Comparison of ENCODE assay signal across 8 cellular contexts in genomic region chr10:102132563-102133372, GRCh38. TPM values are rescaled to one million over a fixed set of nuclear protein-coding genes. Genes with fewer than 3 reads are reported as not detected.
DNase-seq lines count a peak whose midpoint lies in the region; ATAC-seq and TF ChIP-seq lines count a peak whose summit lies in the region.

TSS of gene PPRC1 (plus strand) at chr10:102133040. CDS start at chr10:102133069, 29 bp downstream.

- intact Hi-C loops in T-helper 1 cell treated with Interleukin-12 subunit alpha and Interleukin-12 subunit beta and Interleukin-4 antibody, amounts not matched to agents 30 ng/mL and 1 ng/mL, for 36 hours (cut with micrococcal nuclease): loop anchor here (1.0 to 10.0 kb wide), 18 partner anchors 13 to 1262 kb away; partner anchors contain the start of genes ACTR1A, ARMH3, ATP5MK and BORCS7
- intact Hi-C loops in heart right ventricle (cut with DNase I): loop anchor here in 3 of 10 donors (1.0 to 5.0 kb wide), 4 partner anchors 12 to 370 kb away; partner anchors contain the start of genes NOLC1 (in 3 of the 3), ACTR1A (in 1 of the 3), HPS6 (in 1 of the 3) and LDB1 (in 1 of the 3)
- intact Hi-C loops in posterior vena cava (cut with DNase I): no loop called here
- intact Hi-C loops in upper lobe of right lung (cut with DNase I): no loop called here

- H3K36me3 ChIP-seq in heart right ventricle: peaks cover 0 to 4% (median under 1%) of the 10 kb centered on the region in 9 donors
- peaks cover 2% of the 10 kb centered on the region for H3K36me3 ChIP-seq in upper lobe of right lung

- in situ Hi-C loops in GM13977 (cut with MboI; ENCODE audit: low pct_unique_long_range_greater_than_20kb, low sequenced_read_pairs, unreplicated experiment): no loop called here

- H3K27ac ChIP-seq in heart right ventricle: peak within 1 kb of the TSS; percentile 60 to 97 (median 96)
- H3K27ac ChIP-seq in upper lobe of right lung: peak within 1 kb of the TSS; percentile 97

- no peaks in the 10 kb centered on the region for H3K27me3 ChIP-seq in heart right ventricle
- no peaks in the 10 kb centered on the region for H3K27me3 ChIP-seq in upper lobe of right lung

- DNase-seq in GM13977 (ENCODE audit: low spot score) (peak; percentile 98), NCI-H146 treated with DMSO at 0.1 percent for 48 hours (lab: John Stamatoyannopoulos, UW; ENCODE audit: unreplicated experiment) (peak; percentile 98), amniotic epithelial cell (ENCODE audit: low read depth) (peak; percentile 99), heart right ventricle (peak; percentile 97 to 99), posterior vena cava (ENCODE audit: low spot score) (peak; percentile 100), upper lobe of right lung (peak; percentile 99)

- H3K4me3 ChIP-seq in heart right ventricle (peak within 1 kb of the TSS; percentile 54 to 99 (median 88)), upper lobe of right lung (peak within 1 kb of the TSS; percentile 98)

- peaks cover 6 to 46% (median 41%) of the 10 kb centered on the region in 9 donors for H3K4me1 ChIP-seq in heart right ventricle
- H3K4me1 ChIP-seq in upper lobe of right lung: peaks cover 27% of the 10 kb centered on the region

- 0% methylated on average over 64 of the region's 64 CpGs for WGBS in heart right ventricle, 2 donors

- TF ChIP-seq CTCF in GM13977 (IDR thresholded peaks at IDR 0.05; ENCODE audit: extremely low read depth, insufficient read depth, missing control alignments) (peak; percentile 88), heart right ventricle (IDR thresholded peaks at IDR 0.05) (peak; percentile 84 to 97 (median 91)), upper lobe of right lung (IDR thresholded peaks at IDR 0.05) (peak; percentile 90)

- peak; percentile 87 for ATAC-seq in HG02884 (IDR thresholded peaks at IDR 0.05; ENCODE audit: unreplicated experiment)
- peak; percentile 93 to 98 (median 96) for ATAC-seq in heart right ventricle
- ATAC-seq in upper lobe of right lung: peak; percentile 93

- H3K9me3 ChIP-seq in heart right ventricle: no peaks in the 10 kb centered on the region
- no peaks in the 10 kb centered on the region for H3K9me3 ChIP-seq in upper lobe of right lung

RNA-seq across cellular contexts. Expression of gene PPRC1, which starts in this region (rescaled TPM):
- total RNA-seq in T-helper 1 cell treated with Interleukin-12 subunit alpha and Interleukin-12 subunit beta and Interleukin-4 antibody, amounts not matched to agents 30 ng/mL and 1 ng/mL, for 36 hours: 61.4 and 68.0 TPM in 2 replicates
- 10 to 100 TPM; 10.6 to 22.7 (median 13.0) TPM for total RNA-seq in heart right ventricle
- polyA plus RNA-seq in heart right ventricle: 10 to 100 TPM; 14.1 to 14.9 TPM
- total RNA-seq in posterior vena cava: 10 to 100 TPM; 21.7 to 32.8 TPM
- 38.3 TPM for total RNA-seq in upper lobe of right lung

Comparison
In these comparisons a context has a peak if more than half of its experiments do, and no peak if none do; other contexts are left out.
1. Peak in every context shown above with its lines: DNase-seq, ATAC-seq, H3K4me3 ChIP-seq and H3K27ac ChIP-seq.